ENCODE assay signal across 15 cellular contexts in the genomic region with DNA sequence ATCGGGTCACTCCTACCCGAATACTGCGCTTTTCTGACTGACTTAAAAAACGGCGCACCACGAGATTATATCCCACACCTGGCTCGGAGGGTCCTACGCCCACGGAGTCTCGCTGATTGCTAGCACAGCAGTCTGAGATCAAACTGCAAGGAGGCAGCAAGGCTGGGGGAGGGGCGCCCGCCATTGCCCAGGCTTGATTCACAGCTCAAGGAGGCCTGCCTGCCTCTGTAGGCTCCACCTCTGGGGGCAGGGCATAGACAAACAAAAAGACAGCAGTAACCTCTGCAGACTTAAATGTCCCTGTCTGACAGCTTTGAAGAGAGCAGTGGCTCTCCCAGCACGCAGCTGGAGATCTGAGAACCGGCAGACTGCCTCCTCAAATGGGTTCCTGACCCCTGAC. TPM values are rescaled to one million over a fixed set of nuclear protein-coding genes. Genes with fewer than 3 reads are reported as not detected.
"Had no signal": no experiment of that assay in that cellular context is flagged by ENCODE, and none has a peak within 500 bp of the region (broad histone marks: within the 10 kb centered on the region; RNA-seq: fewer than 3 reads in every experiment).

No MANE protein-coding gene starts in this region.

RNA-seq across cellular contexts. Expression of a gene that starts 28.5 kb away (rescaled TPM):
- total RNA-seq: activated naive CD4-positive, alpha-beta T cell treated with anti-CD3 and anti-CD28 coated beads for 36 hours; activated naive CD4-positive, alpha-beta T cell treated with anti-CD3 and anti-CD28 coated beads, Interleukin-2, amount 50 U/mL, for 72 hours; activated naive CD8-positive, alpha-beta T cell treated with anti-CD3 and anti-CD28 coated beads for 36 hours; activated naive CD8-positive, alpha-beta T cell treated with anti-CD3 and anti-CD28 coated beads, Interleukin-2, amount 10 ng/mL, durations not matched to agents 7 days and 5 days; activated T-cell treated with anti-CD3 and anti-CD28 coated beads, Interleukin-2, amount 50 U/mL, for 4 hours; activated T-cell treated with anti-CD3 and anti-CD28 coated beads, Interleukin-2, amount 50 U/mL, for 72 hours; activated T-helper 1 cell treated with anti-CD3 and anti-CD28 coated beads, Interleukin-12 subunit alpha, Interleukin-12 subunit beta, Interleukin-2, Interleukin-4 antibody, amounts not matched to agents 30 ng/mL and 10 ng/mL and 1 ng/mL, durations not matched to agents 14 hours and 24 hours and 36 hours; activated T-helper 17 cell treated with anti-CD3 and anti-CD28 coated beads, Interleukin-2, amount 50 U/mL, for 72 hours; activated T-helper 2 cell treated with anti-CD3 and anti-CD28 coated beads, Interferon-gamma antibody, Interleukin-2, Interleukin-4, amounts not matched to agents 10 μg/mL and 5 μg/mL and 100 μg/mL, durations not matched to agents 14 hours and 24 hours and 36 hours; adrenal gland; ascending aorta; body of pancreas; cardiac muscle cell; cardiac septum; cerebellum had no signal
